13 cellular contexts compared by ENCODE assay signal in the genomic region with DNA sequence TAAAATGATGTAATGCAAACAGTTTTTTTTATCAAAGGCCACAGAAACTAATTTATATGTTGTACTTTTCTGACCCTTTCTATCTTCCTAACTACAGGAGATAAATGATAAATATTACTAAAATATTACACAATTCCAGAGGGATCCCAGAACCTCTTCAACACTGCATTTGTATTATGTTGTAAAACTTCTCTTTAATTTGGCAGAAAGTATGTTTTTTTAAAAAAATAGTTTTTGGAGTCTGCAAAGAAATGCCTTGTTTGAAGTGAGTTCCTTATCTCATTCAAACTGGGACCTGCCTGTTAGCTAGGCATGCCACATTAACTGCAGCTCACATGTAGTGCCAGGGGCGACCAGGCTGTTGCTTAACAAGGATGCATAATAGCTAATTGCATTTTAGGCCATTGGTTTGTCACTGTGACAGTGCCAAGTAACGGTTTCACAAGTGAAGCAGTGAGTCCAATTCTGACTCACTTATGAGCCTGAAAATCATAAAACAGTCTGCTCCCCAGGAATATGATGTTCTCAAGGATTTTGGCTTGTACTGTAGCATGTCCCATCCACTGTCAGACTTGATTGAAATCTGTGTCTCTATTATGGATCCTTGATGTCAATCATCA.
DNase-seq lines count a peak whose midpoint lies in the region; ATAC-seq and TF ChIP-seq lines count a peak whose summit lies in the region.
"Had no signal": no experiment of that assay in that cellular context is flagged by ENCODE, and none has a peak within 500 bp of the region (broad histone marks: within the 10 kb centered on the region; RNA-seq: fewer than 3 reads in every experiment).

No MANE protein-coding gene starts in this region.

- no peak overlapping the region for H3K9ac ChIP-seq in skeletal muscle satellite cell (ENCODE audit: low read depth, low read length)

- H3K9me3 ChIP-seq in right cardiac atrium (ENCODE audit: control insufficient read depth, low read length) (no peaks in the 10 kb centered on the region), skeletal muscle satellite cell (replicated peaks; ENCODE audit: low read length) (no peaks in the 10 kb centered on the region)
- H3K9me3 ChIP-seq: right lobe of liver had no signal

- H3K36me3 Mint-ChIP-seq in natural killer cell treated with Interleukin-12 subunit alpha and Interleukin-12 subunit beta and Interleukin-15 and Interleukin-18, amount 100 ng/mL, for 72 hours = no peaks in the 10 kb centered on the region
- H3K36me3 Mint-ChIP-seq: memory B cell had no signal

- H3K4me1 ChIP-seq in right cardiac atrium (ENCODE audit: control insufficient read depth, insufficient read depth, low read length) (peaks cover 2% of the 10 kb centered on the region), skeletal muscle satellite cell (ENCODE audit: control insufficient read depth, insufficient read depth, low read length) (peaks cover 33% of the 10 kb centered on the region)
- H3K4me1 ChIP-seq: right lobe of liver had no signal

- no peaks in the 10 kb centered on the region for H3K36me3 ChIP-seq in skeletal muscle satellite cell (ENCODE audit: insufficient read depth, low read length)
- H3K36me3 ChIP-seq: right lobe of liver had no signal

- no peak for TF ChIP-seq CTCF in GM12865 (IDR thresholded peaks at IDR 0.05; ENCODE audit: insufficient read depth, low read depth, low read length, missing control alignments)

- H3K4me2 ChIP-seq in skeletal muscle satellite cell (ENCODE audit: low read length) = peak overlapping the region; percentile 4

- H3K27ac Mint-ChIP-seq in natural killer cell treated with Interleukin-12 subunit alpha and Interleukin-12 subunit beta and Interleukin-15 and Interleukin-18, amount 100 ng/mL, for 72 hours = no peak overlapping the region
- H3K27ac Mint-ChIP-seq: memory B cell had no signal

- H3K9me3 Mint-ChIP-seq in natural killer cell treated with Interleukin-12 subunit alpha and Interleukin-12 subunit beta and Interleukin-15 and Interleukin-18, amount 100 ng/mL, for 72 hours = no peaks in the 10 kb centered on the region

- WGBS in right cardiac atrium = 50% methylated on average over 2 of the region's 2 CpGs

- H3K27ac ChIP-seq in right cardiac atrium (ENCODE audit: low read length) = no peak overlapping the region
- H3K27ac ChIP-seq: right lobe of liver, RWPE1 had no signal

- DNase-seq in GM12865 (ENCODE audit: low read depth) (peak; percentile 10), amniotic epithelial cell (ENCODE audit: low read depth) (peak; percentile 42), right cardiac atrium (peak; percentile 59 to 74 (median 62)), NCI-H1417 treated with DMSO at 0.1 percent for 48 hours (lab: John Stamatoyannopoulos, UW) (no peak)
- no peak for DNase-seq in natural killer cell treated with Interleukin-12 subunit alpha and Interleukin-12 subunit beta and Interleukin-15 and Interleukin-18, amount 100 ng/mL, for 72 hours (ENCODE audit: low spot score)
- DNase-seq: activated T-cell treated with anti-CD3 and anti-CD28 coated beads, Interleukin-2, amount 50 U/mL, for 48 hours; cerebellar nuclear complex; right lobe of liver had no signal

- peaks cover 3 to 6% of the 10 kb centered on the region in 2 donors for H3K27me3 Mint-ChIP-seq in natural killer cell treated with Interleukin-12 subunit alpha and Interleukin-12 subunit beta and Interleukin-15 and Interleukin-18, amount 100 ng/mL, for 72 hours

- H3K4me3 Mint-ChIP-seq in natural killer cell treated with Interleukin-12 subunit alpha and Interleukin-12 subunit beta and Interleukin-15 and Interleukin-18, amount 100 ng/mL, for 72 hours = no peak overlapping the region
- H3K4me3 Mint-ChIP-seq: memory B cell had no signal

- H3K4me1 Mint-ChIP-seq in natural killer cell treated with Interleukin-12 subunit alpha and Interleukin-12 subunit beta and Interleukin-15 and Interleukin-18, amount 100 ng/mL, for 72 hours (ENCODE audit: low read depth in 2 of 2) = no peaks in the 10 kb centered on the region
- H3K4me1 Mint-ChIP-seq: memory B cell had no signal

- H3K27me3 ChIP-seq in right cardiac atrium (ENCODE audit: control insufficient read depth, insufficient read depth) (no peaks in the 10 kb centered on the region), skeletal muscle satellite cell (ENCODE audit: control insufficient read depth, insufficient read depth, low read length) (no peaks in the 10 kb centered on the region)
- H3K27me3 ChIP-seq: right lobe of liver had no signal

- ATAC-seq in right cardiac atrium = peak; percentile 53 to 75
- ATAC-seq in natural killer cell treated with Interleukin-12 subunit alpha and Interleukin-12 subunit beta and Interleukin-15 and Interleukin-18, amount 100 ng/mL, for 72 hours = no peak
- no peak for ATAC-seq in GM18502 (IDR thresholded peaks at IDR 0.05; ENCODE audit: poor library complexity, unreplicated experiment)
- ATAC-seq in HG02571 (IDR thresholded peaks at IDR 0.05; ENCODE audit: unreplicated experiment) = no peak

- intact Hi-C loops in right cardiac atrium (cut with DNase I) = no loop called here

- H3K4me3 ChIP-seq in GM12865 (ENCODE audit: low read depth, low read length) (no peak overlapping the region), right cardiac atrium (ENCODE audit: low read length) (no peak overlapping the region), skeletal muscle satellite cell (ENCODE audit: low read length) (no peak overlapping the region)
- H3K4me3 ChIP-seq: right lobe of liver had no signal

Comparison
In these comparisons a context has a peak if more than half of its experiments do, and no peak if none do; other contexts are left out.
1. DNase-seq: peak in GM12865 (single experiment), amniotic epithelial cell (single experiment) and right cardiac atrium (3 of 3); none in natural killer cell treated with Interleukin-12 subunit alpha and Interleukin-12 subunit beta and Interleukin-15 and Interleukin-18, amount 100 ng/mL, for 72 hours (single experiment) and NCI-H1417 treated with DMSO at 0.1 percent for 48 hours (single experiment).
2. ATAC-seq: peak in right cardiac atrium (2 of 2); none in natural killer cell treated with Interleukin-12 subunit alpha and Interleukin-12 subunit beta and Interleukin-15 and Interleukin-18, amount 100 ng/mL, for 72 hours (0 of 2), GM18502 (single experiment) and HG02571 (single experiment).